ENCODE assay signal across 28 cellular contexts in genomic region chr3:44159901-44160300, GRCh38.
"Had no signal": no experiment of that assay in that cellular context is flagged by ENCODE, and none has a peak within 500 bp of the region (broad histone marks: within the 10 kb centered on the region; RNA-seq: fewer than 3 reads in every experiment).

No MANE protein-coding gene starts in this region.

- H3K4me3 ChIP-seq: stomach, suprapubic skin, testis, thoracic aorta, thyroid gland, tibial artery, tibial nerve, transverse colon, upper lobe of left lung, upper lobe of right lung, uterus, vagina had no signal

- H3K9me3 ChIP-seq: stomach, suprapubic skin, testis, thoracic aorta, thyroid gland, tibial artery, tibial nerve, transverse colon, upper lobe of left lung, upper lobe of right lung, uterus, vagina had no signal

- H3K9me3 Mint-ChIP-seq: stimulated activated effector memory CD8-positive, alpha-beta T cell treated with anti-CD3 and anti-CD28 coated beads, Interleukin-12 subunit alpha, Interleukin-12 subunit beta, amount 100 ng/mL, for 72 hours; stimulated activated memory B cell treated with anti-CD40 and anti-IgM and Interleukin-4, amounts not matched to agents 10 μg/mL and 1 μg/mL and 100 μg/mL, for 72 hours; stimulated activated naive B cell treated with anti-CD40 and anti-IgM and Interleukin-4, amounts not matched to agents 10 μg/mL and 1 μg/mL and 100 μg/mL, for 72 hours; stimulated activated naive CD8-positive, alpha-beta T cell treated with anti-CD3 and anti-CD28 coated beads, Interleukin-15, amount 100 ng/mL, for 72 hours; stimulated activated naive CD8-positive, alpha-beta T cell treated with anti-CD3 and anti-CD28 coated beads, Interleukin-15, Interleukin-2, amounts not matched to agents 100 ng/mL and 50 ng/mL, for 24 hours; type B pancreatic cell had no signal

- H3K4me1 Mint-ChIP-seq: stimulated activated effector memory CD8-positive, alpha-beta T cell treated with anti-CD3 and anti-CD28 coated beads, Interleukin-12 subunit alpha, Interleukin-12 subunit beta, amount 100 ng/mL, for 72 hours; stimulated activated memory B cell treated with anti-CD40 and anti-IgM and Interleukin-4, amounts not matched to agents 10 μg/mL and 1 μg/mL and 100 μg/mL, for 72 hours; stimulated activated naive B cell treated with anti-CD40 and anti-IgM and Interleukin-4, amounts not matched to agents 10 μg/mL and 1 μg/mL and 100 μg/mL, for 72 hours; stimulated activated naive CD8-positive, alpha-beta T cell treated with anti-CD3 and anti-CD28 coated beads, Interleukin-15, amount 100 ng/mL, for 72 hours had no signal

- DNase-seq: stimulated activated CD4-positive, alpha-beta T cell treated with anti-CD3 and anti-CD28 coated beads, Interleukin-2, amount 100 ng/mL, for 48 hours; stimulated activated CD4-positive, alpha-beta T cell treated with anti-CD3 and anti-CD28 coated beads, Interleukin-4, amount 100 ng/mL, for 1 hour; stimulated activated CD4-positive, alpha-beta T cell treated with anti-CD3 and anti-CD28 coated beads, Interleukin-4, amount 100 ng/mL, for 24 hours; stimulated activated CD4-positive, alpha-beta T cell treated with anti-CD3 and anti-CD28 coated beads, Interleukin-4, amount 100 ng/mL, for 4 hours; stimulated activated CD8-positive, alpha-beta memory T cell treated with anti-CD3 and anti-CD28 coated beads, Interleukin-4, amount 100 ng/mL, for 48 hours; stimulated activated naive B cell treated with anti-CD40 and anti-IgM and Interleukin-4, amounts not matched to agents 10 μg/mL and 1 μg/mL and 100 μg/mL, for 72 hours; stimulated activated naive CD4-positive, alpha-beta T cell; stimulated activated naive CD4-positive, alpha-beta T cell treated with Interleukin-2 at 50 U/mL for 16 hours; stimulated activated naive CD8-positive, alpha-beta T cell treated with anti-CD3 and anti-CD28 coated beads, Interleukin-15, amount 100 ng/mL, for 72 hours; stimulated activated naive CD8-positive, alpha-beta T cell treated with anti-CD3 and anti-CD28 coated beads, Interleukin-15, Interleukin-2, amounts not matched to agents 100 U/mL and 50 U/mL, for 24 hours; stomach; substantia nigra; testis; tibial artery; transverse colon; trophoblast cell; upper lobe of left lung; upper lobe of right lung; uterus had no signal

- H3K27ac Mint-ChIP-seq: stimulated activated effector memory CD8-positive, alpha-beta T cell treated with anti-CD3 and anti-CD28 coated beads, Interleukin-12 subunit alpha, Interleukin-12 subunit beta, amount 100 ng/mL, for 72 hours; stimulated activated memory B cell treated with anti-CD40 and anti-IgM and Interleukin-4, amounts not matched to agents 10 μg/mL and 1 μg/mL and 100 μg/mL, for 72 hours; stimulated activated naive B cell treated with anti-CD40 and anti-IgM and Interleukin-4, amounts not matched to agents 10 μg/mL and 1 μg/mL and 100 μg/mL, for 72 hours; stimulated activated naive CD8-positive, alpha-beta T cell treated with anti-CD3 and anti-CD28 coated beads, Interleukin-15, amount 100 ng/mL, for 72 hours; stimulated activated naive CD8-positive, alpha-beta T cell treated with anti-CD3 and anti-CD28 coated beads, Interleukin-15, Interleukin-2, amounts not matched to agents 100 ng/mL and 50 ng/mL, for 24 hours; type B pancreatic cell had no signal

- H3K4me3 Mint-ChIP-seq: stimulated activated effector memory CD8-positive, alpha-beta T cell treated with anti-CD3 and anti-CD28 coated beads, Interleukin-12 subunit alpha, Interleukin-12 subunit beta, amount 100 ng/mL, for 72 hours; stimulated activated memory B cell treated with anti-CD40 and anti-IgM and Interleukin-4, amounts not matched to agents 10 μg/mL and 1 μg/mL and 100 μg/mL, for 72 hours; stimulated activated naive B cell treated with anti-CD40 and anti-IgM and Interleukin-4, amounts not matched to agents 10 μg/mL and 1 μg/mL and 100 μg/mL, for 72 hours; stimulated activated naive CD8-positive, alpha-beta T cell treated with anti-CD3 and anti-CD28 coated beads, Interleukin-15, amount 100 ng/mL, for 72 hours; stimulated activated naive CD8-positive, alpha-beta T cell treated with anti-CD3 and anti-CD28 coated beads, Interleukin-15, Interleukin-2, amounts not matched to agents 100 ng/mL and 50 ng/mL, for 24 hours; type B pancreatic cell had no signal

- H3K27me3 ChIP-seq: testis, thyroid gland, tibial artery, tibial nerve, upper lobe of left lung, uterus, vagina had no signal

- H3K4me1 ChIP-seq: stomach, suprapubic skin, testis, thyroid gland, tibial artery, tibial nerve, transverse colon, upper lobe of left lung, upper lobe of right lung, uterus, vagina had no signal

- H3K27ac ChIP-seq: stomach, suprapubic skin, testis, thoracic aorta, thyroid gland, tibial artery, tibial nerve, transverse colon, upper lobe of left lung, upper lobe of right lung, uterus, vagina had no signal

- H3K36me3 Mint-ChIP-seq: stimulated activated effector memory CD8-positive, alpha-beta T cell treated with anti-CD3 and anti-CD28 coated beads, Interleukin-12 subunit alpha, Interleukin-12 subunit beta, amount 100 ng/mL, for 72 hours; stimulated activated memory B cell treated with anti-CD40 and anti-IgM and Interleukin-4, amounts not matched to agents 10 μg/mL and 1 μg/mL and 100 μg/mL, for 72 hours; stimulated activated naive B cell treated with anti-CD40 and anti-IgM and Interleukin-4, amounts not matched to agents 10 μg/mL and 1 μg/mL and 100 μg/mL, for 72 hours; type B pancreatic cell had no signal

- H3K36me3 ChIP-seq: stomach, suprapubic skin, thoracic aorta, thyroid gland, tibial artery, tibial nerve, transverse colon, upper lobe of left lung, upper lobe of right lung, uterus, vagina had no signal

- ATAC-seq: stimulated activated effector memory CD8-positive, alpha-beta T cell treated with anti-CD3 and anti-CD28 coated beads, Interleukin-12 subunit alpha, Interleukin-12 subunit beta, amount 100 ng/mL, for 72 hours; stimulated activated memory B cell treated with anti-CD40 and anti-IgM and Interleukin-4, amounts not matched to agents 10 μg/mL and 1 μg/mL and 100 μg/mL, for 72 hours; stimulated activated naive CD8-positive, alpha-beta T cell treated with anti-CD3 and anti-CD28 coated beads, Interleukin-15, amount 100 ng/mL, for 72 hours; stimulated activated naive CD8-positive, alpha-beta T cell treated with anti-CD3 and anti-CD28 coated beads, Interleukin-15, Interleukin-2, amounts not matched to agents 100 U/mL and 50 U/mL, for 24 hours; upper lobe of right lung had no signal
